Comparison of ENCODE assay signal across 8 cellular contexts in genomic region chr11:12007769-12008737, GRCh38. TPM values are rescaled to one million over a fixed set of nuclear protein-coding genes. Genes with fewer than 3 reads are reported as not detected.
DNase-seq lines count a peak whose midpoint lies in the region; ATAC-seq and TF ChIP-seq lines count a peak whose summit lies in the region.

Gene DKK3 (minus strand): TSS chr11:12008626. CDS start chr11:12008582, 44 bp downstream.

- H3K27ac Mint-ChIP-seq in T-helper 2 cell treated with Interferon-gamma antibody and Interleukin-4, amounts not matched to agents 5 μg/mL and 100 μg/mL, for 36 hours = no peak within 1 kb of the TSS
- peak within 1 kb of the TSS in 1 of 3 experiments; percentile 36 for H3K27ac Mint-ChIP-seq in nephron

- H3K36me3 Mint-ChIP-seq in T-helper 2 cell treated with Interferon-gamma antibody and Interleukin-4, amounts not matched to agents 5 μg/mL and 100 μg/mL, for 36 hours (ENCODE audit: low read depth) = no peaks in the 10 kb centered on the region
- no peaks in the 10 kb centered on the region for H3K36me3 Mint-ChIP-seq in nephron (ENCODE audit: low read depth)

- H3K4me3 Mint-ChIP-seq in T-helper 2 cell treated with Interferon-gamma antibody and Interleukin-4, amounts not matched to agents 5 μg/mL and 100 μg/mL, for 36 hours = peak within 1 kb of the TSS; percentile 63
- peak within 1 kb of the TSS; percentile 90 to 92 (median 91) for H3K4me3 Mint-ChIP-seq in nephron

- TF ChIP-seq CTCF in fibroblast of the aortic adventitia (IDR thresholded peaks at IDR 0.05; ENCODE audit: insufficient read depth, low read length) (no peak), nephron (IDR thresholded peaks at IDR 0.05; ENCODE audit: unreplicated experiment in 3 of 3) (no peak)

- peaks cover 82% of the 10 kb centered on the region for H3K27me3 Mint-ChIP-seq in T-helper 2 cell treated with Interferon-gamma antibody and Interleukin-4, amounts not matched to agents 5 μg/mL and 100 μg/mL, for 36 hours (ENCODE audit: low read depth)
- peaks cover 53% of the 10 kb centered on the region for H3K27me3 Mint-ChIP-seq in nephron (ENCODE audit: low read depth)

- DNase-seq in GM03348 (ENCODE audit: low spot score) = peak; percentile 71
- DNase-seq in T-helper 2 cell treated with Interferon-gamma antibody and Interleukin-4, amounts not matched to agents 5 μg/mL and 100 μg/mL, for 36 hours (ENCODE audit: low spot score) = no peak
- DNase-seq in fibroblast of the aortic adventitia (ENCODE audit: low read depth) = no peak
- no peak for DNase-seq in NCI-H2029 treated with DMSO at 0.1 percent for 48 hours (lab: John Stamatoyannopoulos, UW)
- no peak for DNase-seq in NOMO-1 (lab: John Stamatoyannopoulos, UW; ENCODE audit: unreplicated experiment in 2 of 2)

- H3K9me3 Mint-ChIP-seq in T-helper 2 cell treated with Interferon-gamma antibody and Interleukin-4, amounts not matched to agents 5 μg/mL and 100 μg/mL, for 36 hours = no peaks in the 10 kb centered on the region
- H3K9me3 Mint-ChIP-seq in nephron = no peaks in the 10 kb centered on the region

- no peak for ATAC-seq in GM21619 (IDR thresholded peaks at IDR 0.05; ENCODE audit: unreplicated experiment)
- no peak for ATAC-seq in HG02759 (IDR thresholded peaks at IDR 0.05; ENCODE audit: unreplicated experiment)

- peak within 1 kb of the TSS; percentile 79 for H3K4me3 ChIP-seq in fibroblast of the aortic adventitia (ENCODE audit: low read depth, low read length)

- H3K4me1 Mint-ChIP-seq in T-helper 2 cell treated with Interferon-gamma antibody and Interleukin-4, amounts not matched to agents 5 μg/mL and 100 μg/mL, for 36 hours (ENCODE audit: low read depth) = no peaks in the 10 kb centered on the region
- peaks cover 31% of the 10 kb centered on the region for H3K4me1 Mint-ChIP-seq in nephron

RNA-seq across cellular contexts. Expression of gene DKK3, which starts in this region (rescaled TPM):
- total RNA-seq in fibroblast of the aortic adventitia (ENCODE audit: low replicate concordance) = 94.3 and 334 TPM in 2 replicates
